Comparison of ENCODE assay signal across 9 cellular contexts in the genomic region with DNA sequence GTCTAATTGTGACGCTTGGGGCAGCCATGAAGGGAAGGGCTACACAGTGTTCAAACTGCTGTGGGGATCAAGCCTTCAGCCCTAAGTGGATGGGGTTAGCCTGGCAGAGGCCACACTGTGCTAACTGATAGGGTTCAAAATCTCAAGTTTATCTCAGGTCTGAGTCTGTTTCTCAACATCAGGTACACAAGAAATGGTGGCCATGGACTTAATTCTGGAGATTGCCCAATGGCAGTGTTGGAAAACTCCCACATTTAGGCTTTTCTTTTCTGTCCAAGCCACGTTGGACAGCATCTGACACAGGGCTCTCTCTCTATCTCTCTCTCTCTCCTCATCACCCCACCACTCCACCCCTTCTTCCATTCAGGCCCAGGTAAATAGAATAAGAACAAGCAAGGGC. TPM values are rescaled to one million over a fixed set of nuclear protein-coding genes. Genes with fewer than 3 reads are reported as not detected.
"Had no signal": no experiment of that assay in that cellular context is flagged by ENCODE, and none has a peak within 500 bp of the region (broad histone marks: within the 10 kb centered on the region; RNA-seq: fewer than 3 reads in every experiment).

No MANE protein-coding gene starts in this region.

- DNase-seq: H9, HCEC 1CT, KG1 had no signal

- H3K27me3 Mint-ChIP-seq: IgD-negative memory B cell had no signal

- FAIRE-seq: H1, H54, HTR-8/SVneo had no signal

- ATAC-seq: GM23338 had no signal

- H3K4me1 Mint-ChIP-seq: IgD-negative memory B cell had no signal

- H3K27ac Mint-ChIP-seq: GM23338, H9, IgD-negative memory B cell had no signal

- H3K36me3 Mint-ChIP-seq: IgD-negative memory B cell had no signal

- H3K4me3 Mint-ChIP-seq: GM23338, H9, IgD-negative memory B cell had no signal

- H3K9me3 Mint-ChIP-seq: H9, IgD-negative memory B cell had no signal

- H3K4me3 ChIP-seq: GM23338 had no signal

- H2AFZ ChIP-seq: GM23338 had no signal

- H3K4me2 ChIP-seq: GM23338 had no signal

RNA-seq across cellular contexts. Expression of a gene that starts 40.0 kb away (rescaled TPM):
- total RNA-seq: GM23338, H1, H9, HT-29 had no signal
- polyA plus RNA-seq: GM23338, H1, IgD-negative memory B cell had no signal
